ENCODE assay signal across 25 cellular contexts in the genomic region with DNA sequence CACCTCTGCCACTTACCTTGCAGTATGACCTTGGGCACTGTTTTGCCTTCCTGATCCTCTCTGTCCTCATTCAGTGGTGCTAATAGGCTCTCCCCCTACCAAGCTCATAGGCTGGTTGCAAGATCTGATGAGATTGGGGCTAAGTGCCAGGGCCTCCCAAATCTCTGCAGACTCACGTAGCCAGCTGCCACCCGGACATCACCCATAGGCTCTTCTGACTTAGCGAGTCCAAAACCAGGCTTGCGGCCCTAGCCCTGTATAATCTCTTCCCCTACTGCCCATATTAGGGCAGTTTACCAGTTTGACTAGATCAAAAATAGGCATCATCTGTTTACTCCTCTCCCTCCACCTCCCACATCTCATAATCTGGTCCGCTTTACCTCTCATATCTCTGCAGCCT. TPM values are rescaled to one million over a fixed set of nuclear protein-coding genes. Genes with fewer than 3 reads are reported as not detected.
"Had no signal": no experiment of that assay in that cellular context is flagged by ENCODE, and none has a peak within 500 bp of the region (broad histone marks: within the 10 kb centered on the region; RNA-seq: fewer than 3 reads in every experiment).

No MANE protein-coding gene starts in this region.

- FAIRE-seq: islet of Langerhans had no signal

- H3K4me1 Mint-ChIP-seq: stimulated activated effector memory CD8-positive, alpha-beta T cell treated with anti-CD3 and anti-CD28 coated beads, Interleukin-12 subunit alpha, Interleukin-12 subunit beta, amount 100 ng/mL, for 72 hours had no signal

- H3K27ac ChIP-seq: dorsolateral prefrontal cortex, epithelial cell of prostate, esophagus muscularis mucosa, gastrocnemius medialis, heart right ventricle, ovary, right atrium auricular region, testis, tibial nerve, upper lobe of right lung, vagina had no signal

- H3K27me3 ChIP-seq: dorsolateral prefrontal cortex, esophagus muscularis mucosa, gastrocnemius medialis, heart right ventricle, ovary, right atrium auricular region, testis, tibial nerve, upper lobe of right lung, vagina had no signal

- H3K36me3 ChIP-seq: ovary had no signal

- H3K4me3 ChIP-seq: dorsolateral prefrontal cortex, esophagus muscularis mucosa, gastrocnemius medialis, heart right ventricle, ovary, right atrium auricular region, smooth muscle cell, testis, tibial nerve, upper lobe of right lung, vagina had no signal

- H3K4me2 ChIP-seq: smooth muscle cell had no signal

- H3K9me3 Mint-ChIP-seq: naive B cell; nephron; stimulated activated effector memory CD8-positive, alpha-beta T cell treated with anti-CD3 and anti-CD28 coated beads, Interleukin-12 subunit alpha, Interleukin-12 subunit beta, amount 100 ng/mL, for 72 hours; stimulated activated naive CD8-positive, alpha-beta T cell treated with anti-CD3 and anti-CD28 coated beads, Interleukin-15, Interleukin-2, amounts not matched to agents 100 ng/mL and 50 ng/mL, for 24 hours had no signal

- H3K4me3 Mint-ChIP-seq: naive B cell; nephron; stimulated activated effector memory CD8-positive, alpha-beta T cell treated with anti-CD3 and anti-CD28 coated beads, Interleukin-12 subunit alpha, Interleukin-12 subunit beta, amount 100 ng/mL, for 72 hours; stimulated activated naive CD8-positive, alpha-beta T cell treated with anti-CD3 and anti-CD28 coated beads, Interleukin-15, Interleukin-2, amounts not matched to agents 100 ng/mL and 50 ng/mL, for 24 hours had no signal

- H3K4me1 ChIP-seq: gastrocnemius medialis, testis, tibial nerve, upper lobe of right lung, vagina had no signal

- DNase-seq: cortex of kidney; dorsolateral prefrontal cortex; effector CD8-positive, alpha-beta T cell; gastrocnemius medialis; heart right ventricle; hypothalamus; kidney glomerular epithelial cell; mesendoderm; naive B cell; nucleus accumbens; ovary; stimulated activated CD4-positive, alpha-beta T cell treated with anti-CD3 and anti-CD28 coated beads, Interleukin-4, amount 100 ng/mL, for 1 hour; stimulated activated CD8-positive, alpha-beta memory T cell treated with anti-CD3 and anti-CD28 coated beads, Interleukin-4, amount 100 ng/mL, for 48 hours; testis; upper lobe of right lung had no signal

- H3K27ac Mint-ChIP-seq: stimulated activated effector memory CD8-positive, alpha-beta T cell treated with anti-CD3 and anti-CD28 coated beads, Interleukin-12 subunit alpha, Interleukin-12 subunit beta, amount 100 ng/mL, for 72 hours; stimulated activated naive CD8-positive, alpha-beta T cell treated with anti-CD3 and anti-CD28 coated beads, Interleukin-15, Interleukin-2, amounts not matched to agents 100 ng/mL and 50 ng/mL, for 24 hours had no signal

- H3K27me3 Mint-ChIP-seq: naive B cell; stimulated activated naive CD8-positive, alpha-beta T cell treated with anti-CD3 and anti-CD28 coated beads, Interleukin-15, Interleukin-2, amounts not matched to agents 100 ng/mL and 50 ng/mL, for 24 hours had no signal

- ATAC-seq: gastrocnemius medialis; heart right ventricle; stimulated activated effector memory CD8-positive, alpha-beta T cell treated with anti-CD3 and anti-CD28 coated beads, Interleukin-12 subunit alpha, Interleukin-12 subunit beta, amount 100 ng/mL, for 72 hours; upper lobe of right lung had no signal

- H3K9me3 ChIP-seq: esophagus muscularis mucosa, gastrocnemius medialis, heart right ventricle, ovary, right atrium auricular region, testis, tibial nerve, upper lobe of right lung, vagina had no signal

RNA-seq across cellular contexts. Expression of a gene that starts 54.2 kb away (rescaled TPM):
- total RNA-seq: vagina had no signal
